10 cellular contexts compared by ENCODE assay signal in genomic region chr22:43289976-43290663, GRCh38. TPM values are rescaled to one million over a fixed set of nuclear protein-coding genes. Genes with fewer than 3 reads are reported as not detected.
DNase-seq lines count a peak whose midpoint lies in the region; ATAC-seq and TF ChIP-seq lines count a peak whose summit lies in the region.
"Had no signal": no experiment of that assay in that cellular context is flagged by ENCODE, and none has a peak within 500 bp of the region (broad histone marks: within the 10 kb centered on the region; RNA-seq: fewer than 3 reads in every experiment).

No MANE protein-coding gene starts in this region.

- H3K4me1 Mint-ChIP-seq in natural killer cell treated with Interleukin-12 subunit alpha and Interleukin-12 subunit beta and Interleukin-15 and Interleukin-18, amount 100 ng/mL, for 72 hours (ENCODE audit: low read depth in 2 of 2) = peaks cover 18 to 19% of the 10 kb centered on the region in 2 donors
- H3K4me1 Mint-ChIP-seq in activated CD4-positive, alpha-beta memory T cell treated with anti-CD3 and anti-CD28 coated beads for 36 hours (ENCODE audit: low read depth) = no peaks in the 10 kb centered on the region
- peaks cover 21% of the 10 kb centered on the region for H3K4me1 Mint-ChIP-seq in stimulated activated naive CD8-positive, alpha-beta T cell treated with anti-CD3 and anti-CD28 coated beads, Interleukin-15, amount 100 ng/mL, for 72 hours

- DNase-seq in AG20443 (ENCODE audit: low spot score) (peak; percentile 61), MG63 (peak; percentile 45), cardiac fibroblast (ENCODE audit: low read depth in 2 of 2) (peak; percentile 23 to 26), SKM-1 (lab: John Stamatoyannopoulos, UW; ENCODE audit: unreplicated experiment) (no peak)
- DNase-seq in natural killer cell treated with Interleukin-12 subunit alpha and Interleukin-12 subunit beta and Interleukin-15 and Interleukin-18, amount 100 ng/mL, for 72 hours (ENCODE audit: low spot score) = no peak
- DNase-seq in activated CD4-positive, alpha-beta memory T cell treated with anti-CD3 and anti-CD28 coated beads for 36 hours = no peak
- no peak for DNase-seq in stimulated activated naive CD8-positive, alpha-beta T cell treated with anti-CD3 and anti-CD28 coated beads, Interleukin-15, amount 100 ng/mL, for 72 hours
- DNase-seq: activated naive CD4-positive, alpha-beta T cell treated with anti-CD3 and anti-CD28 coated beads, Interleukin-2, amount 50 U/mL, for 16 hours; occipital lobe had no signal

- no peaks in the 10 kb centered on the region for H3K36me3 ChIP-seq in MG63

- H3K9me3 ChIP-seq in MG63 = no peaks in the 10 kb centered on the region

- POLR2A ChIA-PET in activated CD4-positive, alpha-beta memory T cell treated with anti-CD3 and anti-CD28 coated beads for 36 hours (lab: Charles Lee) = no interaction called here

- H3K36me3 Mint-ChIP-seq in natural killer cell treated with Interleukin-12 subunit alpha and Interleukin-12 subunit beta and Interleukin-15 and Interleukin-18, amount 100 ng/mL, for 72 hours = no peaks in the 10 kb centered on the region
- H3K36me3 Mint-ChIP-seq in activated CD4-positive, alpha-beta memory T cell treated with anti-CD3 and anti-CD28 coated beads for 36 hours = no peaks in the 10 kb centered on the region

- CTCF ChIA-PET in activated CD4-positive, alpha-beta memory T cell treated with anti-CD3 and anti-CD28 coated beads for 36 hours (lab: Charles Lee) = interaction anchor here (0.7 to 1.3 kb wide), 2 partner anchors 16 to 77 kb away, joined by 3 to 5 read pairs; no protein-coding TSS in a partner anchor

- H3K9me3 Mint-ChIP-seq in natural killer cell treated with Interleukin-12 subunit alpha and Interleukin-12 subunit beta and Interleukin-15 and Interleukin-18, amount 100 ng/mL, for 72 hours = no peaks in the 10 kb centered on the region
- no peaks in the 10 kb centered on the region for H3K9me3 Mint-ChIP-seq in activated CD4-positive, alpha-beta memory T cell treated with anti-CD3 and anti-CD28 coated beads for 36 hours
- H3K9me3 Mint-ChIP-seq in stimulated activated naive CD8-positive, alpha-beta T cell treated with anti-CD3 and anti-CD28 coated beads, Interleukin-15, amount 100 ng/mL, for 72 hours = no peaks in the 10 kb centered on the region

- ATAC-seq in natural killer cell treated with Interleukin-12 subunit alpha and Interleukin-12 subunit beta and Interleukin-15 and Interleukin-18, amount 100 ng/mL, for 72 hours = no peak
- ATAC-seq in activated CD4-positive, CD25-positive, alpha-beta regulatory T cell treated with anti-CD3 and anti-CD28 coated beads, Interleukin-2, amount 50 U/mL, for 24 hours = no peak
- ATAC-seq in stimulated activated naive CD8-positive, alpha-beta T cell treated with anti-CD3 and anti-CD28 coated beads, Interleukin-15, amount 100 ng/mL, for 72 hours = no peak

- H3K4me3 Mint-ChIP-seq in natural killer cell treated with Interleukin-12 subunit alpha and Interleukin-12 subunit beta and Interleukin-15 and Interleukin-18, amount 100 ng/mL, for 72 hours = peak overlapping the region; percentile 38
- no peak overlapping the region for H3K4me3 Mint-ChIP-seq in activated CD4-positive, alpha-beta memory T cell treated with anti-CD3 and anti-CD28 coated beads for 36 hours
- no peak overlapping the region for H3K4me3 Mint-ChIP-seq in stimulated activated naive CD8-positive, alpha-beta T cell treated with anti-CD3 and anti-CD28 coated beads, Interleukin-15, amount 100 ng/mL, for 72 hours

- intact Hi-C loops in activated CD4-positive, alpha-beta memory T cell treated with anti-CD3 and anti-CD28 coated beads for 36 hours (cut with micrococcal nuclease) = no loop called here

- H3K4me3 ChIP-seq in MG63 (no peak overlapping the region), cardiac fibroblast (replicated peaks in 1 of 2; ENCODE audit: low read depth in 2 of 2, low read length in 2 of 2) (no peak overlapping the region)

- H3K27ac Mint-ChIP-seq in natural killer cell treated with Interleukin-12 subunit alpha and Interleukin-12 subunit beta and Interleukin-15 and Interleukin-18, amount 100 ng/mL, for 72 hours = no peak overlapping the region
- no peak overlapping the region for H3K27ac Mint-ChIP-seq in activated CD4-positive, alpha-beta memory T cell treated with anti-CD3 and anti-CD28 coated beads for 36 hours
- H3K27ac Mint-ChIP-seq in stimulated activated naive CD8-positive, alpha-beta T cell treated with anti-CD3 and anti-CD28 coated beads, Interleukin-15, amount 100 ng/mL, for 72 hours = peak overlapping the region in 1 of 2 donors; percentile 92

- no peak for TF ChIP-seq CTCF in cardiac fibroblast (IDR thresholded peaks at IDR 0.05; ENCODE audit: low read depth, low read length)

- H3K27me3 ChIP-seq in MG63 = no peaks in the 10 kb centered on the region

- H3K27me3 Mint-ChIP-seq in natural killer cell treated with Interleukin-12 subunit alpha and Interleukin-12 subunit beta and Interleukin-15 and Interleukin-18, amount 100 ng/mL, for 72 hours = peaks cover 0 to 3% of the 10 kb centered on the region in 2 donors
- no peaks in the 10 kb centered on the region for H3K27me3 Mint-ChIP-seq in activated CD4-positive, alpha-beta memory T cell treated with anti-CD3 and anti-CD28 coated beads for 36 hours
- H3K27me3 Mint-ChIP-seq in stimulated activated naive CD8-positive, alpha-beta T cell treated with anti-CD3 and anti-CD28 coated beads, Interleukin-15, amount 100 ng/mL, for 72 hours = peaks cover 20% of the 10 kb centered on the region

RNA-seq across cellular contexts. Expression of gene SCUBE1, which starts 53.1 kb away (rescaled TPM):
- 0.05 and 0.16 TPM in 2 replicates for total RNA-seq in MG63 (2014; rRNA removed; shearing (Covaris generic); ENCODE audit: low replicate concordance)
- under 1 TPM in 1 of 2 donors, not detected in 1; 0.14 TPM for total RNA-seq in natural killer cell treated with Interleukin-12 subunit alpha and Interleukin-12 subunit beta and Interleukin-15 and Interleukin-18, amount 100 ng/mL, for 72 hours
- total RNA-seq in activated CD4-positive, alpha-beta memory T cell treated with anti-CD3 and anti-CD28 coated beads for 36 hours = not detected

Comparison
In these comparisons a context has a peak if more than half of its experiments do, and no peak if none do; other contexts are left out.
1. DNase-seq: peak in AG20443 (single experiment), MG63 (single experiment) and cardiac fibroblast (2 of 2); none in natural killer cell treated with Interleukin-12 subunit alpha and Interleukin-12 subunit beta and Interleukin-15 and Interleukin-18, amount 100 ng/mL, for 72 hours (single experiment), activated CD4-positive, alpha-beta memory T cell treated with anti-CD3 and anti-CD28 coated beads for 36 hours (single experiment), stimulated activated naive CD8-positive, alpha-beta T cell treated with anti-CD3 and anti-CD28 coated beads, Interleukin-15, amount 100 ng/mL, for 72 hours (0 of 2) and SKM-1 (single experiment).